ENCODE assay signal across 16 cellular contexts in genomic region chr1:54118704-54119103, GRCh38. TPM values are rescaled to one million over a fixed set of nuclear protein-coding genes. Genes with fewer than 3 reads are reported as not detected.
A peak's percentile ranks its signal among the peaks of the same experiment; 100 is the strongest.
DNase-seq lines count a peak whose midpoint lies in the region; ATAC-seq and TF ChIP-seq lines count a peak whose summit lies in the region.
"Had no signal": no experiment of that assay in that cellular context is flagged by ENCODE, and none has a peak within 500 bp of the region (broad histone marks: within the 10 kb centered on the region; RNA-seq: fewer than 3 reads in every experiment).

No MANE protein-coding gene starts in this region.

- no TSS peak for BruUV-seq in OCI-LY7 (replicated peaks; lab: Mats Ljungman, UMichigan)

- intact Hi-C loops in Right ventricle myocardium superior (cut with DNase I) (no loop called here), right cardiac atrium (cut with DNase I) (no loop called here), adrenal gland (cut with DNase I) (no loop called here), OCI-LY7 (cut with micrococcal nuclease; ENCODE audit: unreplicated experiment) (no loop called here)

- H3K27me3 ChIP-seq in right cardiac atrium (ENCODE audit: control insufficient read depth, insufficient read depth) (no peaks in the 10 kb centered on the region), adrenal gland (no peaks in the 10 kb centered on the region), WERI-Rb-1 (ENCODE audit: insufficient read depth, low read depth, severe bottlenecking) (no peaks in the 10 kb centered on the region)
- H3K27me3 ChIP-seq: right lobe of liver, testis had no signal

- no peaks in the 10 kb centered on the region for H3K9me2 ChIP-seq in OCI-LY7 (ENCODE audit: insufficient read depth, low read length)

- no peak overlapping the region for H3K4me2 ChIP-seq in OCI-LY7 (ENCODE audit: low read length)
- H3K4me2 ChIP-seq: PC-9 had no signal

- DNase-seq in Right ventricle myocardium superior (peak; percentile 3), right cardiac atrium (no peak), adrenal gland (peak in 4 of 7 donors; percentile 35 to 38 (median 36)), glomerular visceral epithelial cell (ENCODE audit: extremely low spot score) (peak; percentile 88), WERI-Rb-1 (no peak), OCI-LY7 (ENCODE audit: low spot score) (no peak)
- no peak for DNase-seq in activated CD4-positive, alpha-beta T cell treated with anti-CD3 and anti-CD28 coated beads, Interleukin-2, amount 50 U/mL, for 1 hour
- DNase-seq: activated CD8-positive, alpha-beta memory T cell treated with anti-CD3 and anti-CD28 coated beads, Interleukin-2, amount 10 ng/mL, durations not matched to agents 7 days and 5 days; activated naive CD4-positive, alpha-beta T cell treated with anti-CD3 and anti-CD28 coated beads, Interleukin-2, amount 10 ng/mL, durations not matched to agents 7 days and 5 days; kidney; PC-9; right lobe of liver; testis had no signal

- no peak overlapping the region for H3K27ac ChIP-seq in right cardiac atrium (ENCODE audit: low read length)
- H3K27ac ChIP-seq in adrenal gland: no peak overlapping the region
- H3K27ac ChIP-seq in WERI-Rb-1: no peak overlapping the region
- no peak overlapping the region for H3K27ac ChIP-seq in OCI-LY7 (ENCODE audit: low read depth, low read length, poor library complexity, severe bottlenecking)
- H3K27ac ChIP-seq: 22Rv1, PC-9, right lobe of liver, testis had no signal

- POLR2A ChIA-PET in OCI-LY7 (lab: Charles Lee): no interaction called here

- 76% methylated on average over 8 of the region's 8 CpGs for WGBS in right cardiac atrium
- 54 to 65% (median 57%) methylated on average over 8 of the region's 8 CpGs for WGBS in adrenal gland, 4 donors

- TF ChIP-seq CTCF in adrenal gland (IDR thresholded peaks at IDR 0.05) (no peak), WERI-Rb-1 (IDR thresholded peaks at IDR 0.05; ENCODE audit: low read depth, low read length) (no peak), OCI-LY7 (conservative IDR thresholded peaks at IDR 0.05; ENCODE audit: low read length) (no peak)

- H3K79me2 ChIP-seq in OCI-LY7 (ENCODE audit: insufficient read depth, low read depth, low read length): no peaks in the 10 kb centered on the region

- CTCF ChIA-PET in OCI-LY7 (lab: Charles Lee; ENCODE audit: unreplicated experiment): no interaction called here

- H3K4me3 ChIP-seq in right cardiac atrium (ENCODE audit: low read length) (no peak overlapping the region), adrenal gland (no peak overlapping the region), WERI-Rb-1 (ENCODE audit: low read depth, low read length) (no peak overlapping the region), OCI-LY7 (ENCODE audit: low read depth, low read length, poor library complexity, severe bottlenecking) (no peak overlapping the region)
- H3K4me3 ChIP-seq: PC-9, right lobe of liver, testis had no signal

- no peak overlapping the region for H2AFZ ChIP-seq in OCI-LY7 (ENCODE audit: low read length)
- H2AFZ ChIP-seq: PC-9 had no signal

- H4K20me1 ChIP-seq in OCI-LY7 (ENCODE audit: insufficient read depth, low read length): no peaks in the 10 kb centered on the region

- H3K4me1 ChIP-seq in right cardiac atrium (ENCODE audit: control insufficient read depth, insufficient read depth, low read length) (no peaks in the 10 kb centered on the region), adrenal gland (replicated peaks in 1 of 2) (peaks cover 0 to 10% of the 10 kb centered on the region in 2 donors), OCI-LY7 (ENCODE audit: insufficient read depth, low read length, poor library complexity, severe bottlenecking) (no peaks in the 10 kb centered on the region)

- no peak for ATAC-seq in Right ventricle myocardium superior (ENCODE audit: poor library complexity)
- ATAC-seq in right cardiac atrium: no peak
- ATAC-seq in GM18498 (IDR thresholded peaks at IDR 0.05; ENCODE audit: unreplicated experiment): no peak
- ATAC-seq: activated CD8-positive, alpha-beta memory T cell treated with anti-CD3 and anti-CD28 coated beads, Interleukin-2, amount 10 ng/mL, durations not matched to agents 7 days and 5 days; right lobe of liver had no signal

- H3K36me3 ChIP-seq in adrenal gland (replicated peaks in 1 of 2): no peaks in the 10 kb centered on the region
- H3K36me3 ChIP-seq in WERI-Rb-1: no peaks in the 10 kb centered on the region
- H3K36me3 ChIP-seq in OCI-LY7 (ENCODE audit: insufficient read depth, low read length): no peaks in the 10 kb centered on the region
- H3K36me3 ChIP-seq: right lobe of liver had no signal

- TF ChIP-seq POLR2A in adrenal gland (IDR thresholded peaks at IDR 0.05): no peak

- no peaks in the 10 kb centered on the region for H3K9me3 ChIP-seq in right cardiac atrium (ENCODE audit: control insufficient read depth, low read length)
- no peaks in the 10 kb centered on the region for H3K9me3 ChIP-seq in adrenal gland (replicated peaks in 1 of 3)
- H3K9me3 ChIP-seq in WERI-Rb-1 (ENCODE audit: severe bottlenecking): no peaks in the 10 kb centered on the region
- H3K9me3 ChIP-seq in OCI-LY7 (ENCODE audit: low read length): no peaks in the 10 kb centered on the region
- H3K9me3 ChIP-seq: right lobe of liver, testis had no signal

RNA-seq across cellular contexts. Expression of gene CDCP2, which starts 34.1 kb away (rescaled TPM):
- not detected for total RNA-seq in Right ventricle myocardium superior
- total RNA-seq in right cardiac atrium: not detected
- polyA plus RNA-seq in right cardiac atrium: not detected
- total RNA-seq in adrenal gland: under 1 TPM in 4 of 8 donors, not detected in 4; 0.15 to 0.64 (median 0.26) TPM
- polyA plus RNA-seq in adrenal gland: under 1 TPM in 1 of 3 donors, not detected in 2; 0.05 TPM
- 0.09 TPM in 1 of 2 replicates, not detected in the other for total RNA-seq in OCI-LY7 (2014; rRNA removed; shearing (Covaris generic))
- 0.26 TPM in 1 of 2 replicates, not detected in the other for total RNA-seq in OCI-LY7 (2022)
- total RNA-seq: frontal cortex, PC-9, right lobe of liver had no signal

Comparison
In these comparisons a context has a peak if more than half of its experiments do, and no peak if none do; other contexts are left out.
1. DNase-seq: peak in Right ventricle myocardium superior (single experiment), adrenal gland (4 of 7) and glomerular visceral epithelial cell (single experiment); none in right cardiac atrium (0 of 3), activated CD4-positive, alpha-beta T cell treated with anti-CD3 and anti-CD28 coated beads, Interleukin-2, amount 50 U/mL, for 1 hour (single experiment), WERI-Rb-1 (single experiment) and OCI-LY7 (single experiment).